In the genomic region with DNA sequence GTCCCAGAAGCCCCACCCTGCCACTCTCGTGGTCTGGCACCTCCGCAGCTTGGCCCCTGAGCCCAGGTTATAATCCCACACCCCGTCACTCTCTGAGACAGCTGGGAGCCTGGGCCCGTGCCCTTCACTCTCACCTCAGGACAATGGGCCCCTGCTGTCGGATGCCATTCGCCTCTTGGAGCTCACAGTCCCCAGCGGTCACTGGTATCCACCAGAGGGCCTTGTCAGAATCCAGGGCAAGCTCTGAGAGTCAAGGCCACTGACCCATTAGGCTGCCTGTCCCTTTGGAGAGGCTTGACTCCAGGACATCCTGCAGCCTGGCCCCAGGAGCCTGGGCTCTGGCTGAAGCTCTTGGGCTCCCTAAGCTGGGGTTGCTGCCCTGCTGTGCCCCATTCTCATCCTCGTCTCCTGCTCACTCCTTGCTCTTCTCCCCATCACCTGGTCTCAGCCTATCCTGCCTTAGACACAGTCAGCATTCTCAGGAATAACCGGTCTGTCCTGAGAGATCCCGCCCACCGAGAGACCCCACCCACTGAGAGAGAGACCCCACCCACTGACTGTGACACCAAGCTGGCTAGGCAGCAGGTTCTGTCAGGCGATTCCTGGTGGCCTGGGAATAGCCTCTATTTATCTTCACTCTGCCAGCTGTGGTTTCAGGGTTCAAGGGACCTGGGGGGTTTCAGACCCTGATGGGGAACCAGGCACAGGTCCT, we compare ENCODE assay signal across 31 cellular contexts. TPM values are rescaled to one million over a fixed set of nuclear protein-coding genes. Genes with fewer than 3 reads are reported as not detected.
DNase-seq lines count a peak whose midpoint lies in the region; ATAC-seq and TF ChIP-seq lines count a peak whose summit lies in the region.
"Had no signal": no experiment of that assay in that cellular context is flagged by ENCODE, and none has a peak within 500 bp of the region (broad histone marks: within the 10 kb centered on the region; RNA-seq: fewer than 3 reads in every experiment).

No MANE protein-coding gene starts in this region.

- H3K4me3 ChIP-seq in esophagus squamous epithelium (no peak overlapping the region), muscle layer of duodenum (ENCODE audit: low read depth in 1 of 2, low read length in 2 of 2) (peak overlapping the region in 1 of 2 donors; percentile 31), tibial artery (no peak overlapping the region)
- H3K4me3 ChIP-seq: lung, ovary, smooth muscle cell, upper lobe of left lung had no signal

- H3K36me3 Mint-ChIP-seq in WTC11 (0 out of 2 replicates have a peak, but pooled peaks cover 4% of the 10 kb centered on the region), T-helper 17 cell (ENCODE audit: low read depth) (peaks cover 2% of the 10 kb centered on the region)
- H3K36me3 Mint-ChIP-seq: activated naive CD4-positive, alpha-beta T cell treated with anti-CD3 and anti-CD28 coated beads, Interleukin-2, amount 10 ng/mL, durations not matched to agents 7 days and 5 days; CD8-positive, alpha-beta memory T cell; natural killer cell treated with Interleukin-12 subunit alpha and Interleukin-12 subunit beta and Interleukin-15 and Interleukin-18, amount 100 ng/mL, for 72 hours had no signal

- no peaks in the 10 kb centered on the region for H3K9me3 Mint-ChIP-seq in WTC11
- H3K9me3 Mint-ChIP-seq: activated naive CD4-positive, alpha-beta T cell treated with anti-CD3 and anti-CD28 coated beads, Interleukin-2, amount 10 ng/mL, durations not matched to agents 7 days and 5 days; activated T-helper 17 cell treated with anti-CD3 and anti-CD28 coated beads, Interleukin-2, amount 50 U/mL, for 72 hours; IgD-negative memory B cell; natural killer cell treated with Interleukin-12 subunit alpha and Interleukin-12 subunit beta and Interleukin-15 and Interleukin-18, amount 100 ng/mL, for 72 hours had no signal

- H3K27me3 Mint-ChIP-seq in WTC11 (ENCODE audit: low read depth) (no peaks in the 10 kb centered on the region), T-helper 17 cell (peaks cover 50% of the 10 kb centered on the region)
- H3K27me3 Mint-ChIP-seq: activated naive CD4-positive, alpha-beta T cell treated with anti-CD3 and anti-CD28 coated beads, Interleukin-2, amount 10 ng/mL, durations not matched to agents 7 days and 5 days had no signal

- no peak for TF ChIP-seq POLR2A in esophagus squamous epithelium (IDR thresholded peaks at IDR 0.05)

- ATAC-seq in WTC11 (peak; percentile 80), T-helper 17 cell (no peak), HG03097 (IDR thresholded peaks at IDR 0.05; ENCODE audit: low FRiP score, unreplicated experiment) (no peak)
- ATAC-seq: activated CD4-positive, alpha-beta T cell treated with anti-CD3 and anti-CD28 coated beads for 36 hours; activated CD8-positive, alpha-beta T cell treated with anti-CD3 and anti-CD28 coated beads, Interleukin-2, amount 10 ng/mL, durations not matched to agents 7 days and 5 days; activated T-helper 17 cell treated with anti-CD3 and anti-CD28 coated beads, Interleukin-2, amount 50 U/mL, for 72 hours; natural killer cell treated with Interleukin-12 subunit alpha and Interleukin-12 subunit beta and Interleukin-15 and Interleukin-18, amount 100 ng/mL, for 72 hours had no signal

- H3K4me1 Mint-ChIP-seq in WTC11 (peaks cover 26% of the 10 kb centered on the region), T-helper 17 cell (no peaks in the 10 kb centered on the region)
- H3K4me1 Mint-ChIP-seq: activated CD4-positive, alpha-beta T cell treated with anti-CD3 and anti-CD28 coated beads for 36 hours; activated naive CD4-positive, alpha-beta T cell treated with anti-CD3 and anti-CD28 coated beads, Interleukin-2, amount 10 ng/mL, durations not matched to agents 7 days and 5 days; activated T-helper 17 cell treated with anti-CD3 and anti-CD28 coated beads, Interleukin-2, amount 50 U/mL, for 72 hours; CD8-positive, alpha-beta memory T cell; IgD-negative memory B cell had no signal

- H3K4me1 ChIP-seq in esophagus squamous epithelium = peaks cover 0 to 54% (median 29%) of the 10 kb centered on the region in 3 donors
- H3K4me1 ChIP-seq in muscle layer of duodenum (ENCODE audit: control insufficient read depth in 1 of 2, insufficient read depth in 2 of 2, low read length in 2 of 2) = peaks cover 21 to 22% of the 10 kb centered on the region in 2 donors
- peaks cover 0 to 68% (median 33%) of the 10 kb centered on the region in 4 donors for H3K4me1 ChIP-seq in tibial artery
- H3K4me1 ChIP-seq: upper lobe of left lung had no signal

- DNase-seq in WTC11 (ENCODE audit: low spot score) = peak; percentile 50
- DNase-seq in esophagus squamous epithelium (lab: John Stamatoyannopoulos, UW) = no peak
- DNase-seq in tibial artery = no peak
- DNase-seq in T-helper 17 cell = no peak
- DNase-seq in stimulated activated CD8-positive, alpha-beta memory T cell treated with anti-CD3 and anti-CD28 coated beads, Interleukin-4, amount 100 ng/mL, for 48 hours = no peak
- DNase-seq: activated CD4-positive, alpha-beta T cell treated with anti-CD3 and anti-CD28 coated beads for 36 hours; activated CD8-positive, alpha-beta T cell treated with anti-CD3 and anti-CD28 coated beads, Interleukin-2, amount 10 ng/mL, durations not matched to agents 7 days and 5 days; activated naive CD4-positive, alpha-beta T cell treated with anti-CD3 and anti-CD28 coated beads, Interleukin-2, amount 10 ng/mL, durations not matched to agents 7 days and 5 days; CD8-positive, alpha-beta memory T cell; effector CD4-positive, alpha-beta T cell; HCEC 1CT; head of caudate nucleus; kidney glomerular epithelial cell; NCI-H1694; NCI-H446 treated with DMSO at 0.1 percent for 48 hours; NCI-H82; ovary; retina; SIG-M5; stimulated activated naive CD4-positive, alpha-beta T cell treated with Interleukin-2 at 50 U/mL for 16 hours; upper lobe of left lung had no signal

- POLR2A ChIA-PET in WTC11 (lab: Charles Lee) = interaction anchor here (0.5 kb wide), 1 partner anchor 648 kb away, joined by 3 read pairs; no protein-coding TSS in a partner anchor

- TF ChIP-seq CTCF in WTC11 (IDR thresholded peaks at IDR 0.05) (no peak), esophagus squamous epithelium (IDR thresholded peaks at IDR 0.05) (no peak), tibial artery (IDR thresholded peaks at IDR 0.05) (no peak)

- no peaks in the 10 kb centered on the region for H3K27me3 ChIP-seq in esophagus squamous epithelium
- H3K27me3 ChIP-seq in muscle layer of duodenum (ENCODE audit: low read depth, low read length) = no peaks in the 10 kb centered on the region
- H3K27me3 ChIP-seq in tibial artery = no peaks in the 10 kb centered on the region
- H3K27me3 ChIP-seq: ovary, upper lobe of left lung had no signal

- CTCF ChIA-PET in WTC11 (lab: Charles Lee) = interaction anchor here (0.9 to 1.4 kb wide), 4 partner anchors 12 to 176 kb away, joined by 3 to 5 read pairs (median 3); no protein-coding TSS in a partner anchor

- no peaks in the 10 kb centered on the region for H3K9me3 ChIP-seq in esophagus squamous epithelium
- H3K9me3 ChIP-seq in muscle layer of duodenum (ENCODE audit: control insufficient read depth in 1 of 2, low read length in 2 of 2) = no peaks in the 10 kb centered on the region
- no peaks in the 10 kb centered on the region for H3K9me3 ChIP-seq in tibial artery
- no peaks in the 10 kb centered on the region for H3K9me3 ChIP-seq in T-helper 17 cell (ENCODE audit: control insufficient read depth, low read length, poor library complexity, severe bottlenecking)
- H3K9me3 ChIP-seq: ovary, upper lobe of left lung had no signal

- WGBS in esophagus squamous epithelium, 2 donors = 42 to 65% methylated on average over 5 of the region's 12 CpGs

- H3K27ac Mint-ChIP-seq in WTC11 = no peak overlapping the region
- no peak overlapping the region for H3K27ac Mint-ChIP-seq in T-helper 17 cell
- H3K27ac Mint-ChIP-seq: activated CD4-positive, alpha-beta T cell treated with anti-CD3 and anti-CD28 coated beads for 36 hours; activated CD8-positive, alpha-beta T cell treated with anti-CD3 and anti-CD28 coated beads, Interleukin-2, amount 10 ng/mL, durations not matched to agents 7 days and 5 days; activated naive CD4-positive, alpha-beta T cell treated with anti-CD3 and anti-CD28 coated beads, Interleukin-2, amount 10 ng/mL, durations not matched to agents 7 days and 5 days; activated T-helper 17 cell treated with anti-CD3 and anti-CD28 coated beads, Interleukin-2, amount 50 U/mL, for 72 hours; CD8-positive, alpha-beta memory T cell; IgD-negative memory B cell; natural killer cell treated with Interleukin-12 subunit alpha and Interleukin-12 subunit beta and Interleukin-15 and Interleukin-18, amount 100 ng/mL, for 72 hours had no signal

- H3K27ac ChIP-seq in esophagus squamous epithelium (peak overlapping the region; percentile 36 to 88 (median 79)), muscle layer of duodenum (ENCODE audit: low read length) (peak overlapping the region; percentile 84), tibial artery (peak overlapping the region; percentile 83 to 87)
- H3K27ac ChIP-seq: epithelial cell of prostate, ovary, upper lobe of left lung had no signal

- intact Hi-C loops in esophagus squamous epithelium (cut with DNase I) = no loop called here
- intact Hi-C loops in tibial artery (cut with DNase I; ENCODE audit: low total_unique reads) = no loop called here

- H3K36me3 ChIP-seq in esophagus squamous epithelium (no peaks in the 10 kb centered on the region), muscle layer of duodenum (ENCODE audit: control insufficient read depth in 1 of 2, insufficient read depth in 2 of 2, low read length in 2 of 2) (peaks cover 0 to 5% of the 10 kb centered on the region in 2 donors), tibial artery (peaks cover 0 to 5% (median 0%) of the 10 kb centered on the region in 3 donors)
- H3K36me3 ChIP-seq: ovary, upper lobe of left lung had no signal

- H3K4me3 Mint-ChIP-seq in WTC11 (no peak overlapping the region), T-helper 17 cell (no peak overlapping the region)
- H3K4me3 Mint-ChIP-seq: activated CD4-positive, alpha-beta T cell treated with anti-CD3 and anti-CD28 coated beads for 36 hours; activated CD8-positive, alpha-beta T cell treated with anti-CD3 and anti-CD28 coated beads, Interleukin-2, amount 10 ng/mL, durations not matched to agents 7 days and 5 days; activated naive CD4-positive, alpha-beta T cell treated with anti-CD3 and anti-CD28 coated beads, Interleukin-2, amount 10 ng/mL, durations not matched to agents 7 days and 5 days; activated T-helper 17 cell treated with anti-CD3 and anti-CD28 coated beads, Interleukin-2, amount 50 U/mL, for 72 hours; CD8-positive, alpha-beta memory T cell; IgD-negative memory B cell; natural killer cell treated with Interleukin-12 subunit alpha and Interleukin-12 subunit beta and Interleukin-15 and Interleukin-18, amount 100 ng/mL, for 72 hours had no signal

TF ChIP-seq in WTC11, 78 proteins besides CTCF, POLR2A, EP300 and RAD21:
- TF ChIP-seq TCF7 (CRISPR knock-in tag; IDR thresholded peaks at IDR 0.05; ENCODE audit: low read depth) (no peak), HMGA2 (CRISPR knock-in tag; IDR thresholded peaks at IDR 0.05) (no peak)
- TF ChIP-seq, protein P1, sequence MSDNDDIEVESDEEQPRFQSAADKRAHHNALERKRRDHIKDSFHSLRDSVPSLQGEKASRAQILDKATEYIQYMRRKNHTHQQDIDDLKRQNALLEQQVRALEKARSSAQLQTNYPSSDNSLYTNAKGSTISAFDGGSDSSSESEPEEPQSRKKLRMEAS (CRISPR knock-in tag; IDR thresholded peaks at IDR 0.05) = no peak

RNA-seq across cellular contexts. Expression of a gene that starts 27.7 kb away (rescaled TPM):
- 3.4 to 4.8 TPM (median 4.7 TPM) in 3 replicates for total RNA-seq in WTC11 (2021)
- 1 to 10 TPM; 2.5 to 9.2 (median 3.0) TPM for total RNA-seq in esophagus squamous epithelium
- under 1 TPM in 1 of 2 donors, not detected in 1; 0.18 TPM for total RNA-seq in T-helper 17 cell
- total RNA-seq: activated CD4-positive, alpha-beta T cell treated with anti-CD3 and anti-CD28 coated beads for 36 hours; activated CD8-positive, alpha-beta T cell treated with anti-CD3 and anti-CD28 coated beads, Interleukin-2, amount 10 ng/mL, durations not matched to agents 7 days and 5 days; activated T-helper 17 cell treated with anti-CD3 and anti-CD28 coated beads, Interleukin-2, amount 50 U/mL, for 72 hours; CD8-positive, alpha-beta memory T cell; fibroblast of villous mesenchyme; mononuclear cell; natural killer cell treated with Interleukin-12 subunit alpha and Interleukin-12 subunit beta and Interleukin-15 and Interleukin-18, amount 100 ng/mL, for 72 hours had no signal
